7 cellular contexts compared by ENCODE assay signal in the genomic region with DNA sequence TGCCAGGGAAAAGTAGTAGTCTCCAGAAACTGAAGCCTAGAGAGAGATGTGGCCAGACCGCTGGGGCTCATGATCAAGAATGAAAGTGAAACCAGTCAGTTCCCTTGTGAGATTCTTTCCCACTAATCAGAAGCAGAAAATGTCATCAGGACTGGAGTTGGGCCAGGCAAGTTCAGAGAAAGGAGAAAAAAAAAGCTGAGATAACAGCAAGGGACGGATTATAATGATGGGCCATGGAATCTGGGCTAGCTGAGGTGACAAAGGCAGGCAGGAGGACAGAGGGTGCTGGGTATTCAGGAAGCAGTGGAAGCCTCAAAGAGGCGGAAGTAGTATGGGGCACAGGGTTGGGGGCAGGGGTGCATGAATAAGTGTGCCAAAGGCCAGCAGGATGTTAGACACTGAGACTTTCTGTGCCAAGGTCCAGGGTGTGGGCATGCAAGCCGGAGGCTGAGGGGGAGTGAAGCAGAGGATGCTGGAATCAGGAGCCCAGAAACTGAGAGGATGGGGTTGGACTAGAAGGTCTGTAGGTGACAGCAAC. TPM values are rescaled to one million over a fixed set of nuclear protein-coding genes. Genes with fewer than 3 reads are reported as not detected.
DNase-seq lines count a peak whose midpoint lies in the region; ATAC-seq and TF ChIP-seq lines count a peak whose summit lies in the region.

No MANE protein-coding gene starts in this region.

- peak overlapping the region; percentile 16 for H3K4me3 ChIP-seq in astrocyte of the spinal cord (ENCODE audit: low read depth, low read length)

- H3K27me3 Mint-ChIP-seq in T-helper 17 cell (no peaks in the 10 kb centered on the region), immature natural killer cell (ENCODE audit: low read depth in 3 of 3) (peaks cover 14 to 23% (median 18%) of the 10 kb centered on the region in 3 donors)

- peak; percentile 41 for ATAC-seq in GM18502 (IDR thresholded peaks at IDR 0.05; ENCODE audit: poor library complexity, unreplicated experiment)
- peak; percentile 38 for ATAC-seq in HG03378 (IDR thresholded peaks at IDR 0.05; ENCODE audit: unreplicated experiment)
- ATAC-seq in T-helper 17 cell: peak; percentile 57
- ATAC-seq in HG03280 (IDR thresholded peaks at IDR 0.05; ENCODE audit: unreplicated experiment): no peak

- H3K4me3 Mint-ChIP-seq in T-helper 17 cell (peak overlapping the region; percentile 99), immature natural killer cell (peak overlapping the region; percentile 88 to 95 (median 94))

- H3K36me3 Mint-ChIP-seq in T-helper 17 cell (ENCODE audit: low read depth): peaks cover 9% of the 10 kb centered on the region
- H3K36me3 Mint-ChIP-seq in immature natural killer cell: peaks cover 0 to 16% (median 7%) of the 10 kb centered on the region in 3 donors

- DNase-seq in T-helper 17 cell (peak in 2 of 3 donors; percentile 14 to 20), astrocyte of the spinal cord (ENCODE audit: low read depth, low spot score) (peak; percentile 62), immature natural killer cell (peak; percentile 72 to 75 (median 75))
- DNase-seq in stimulated activated CD4-positive, alpha-beta T cell treated with anti-CD3 and anti-CD28 coated beads, Interleukin-2, amount 100 ng/mL, for 24 hours: peak; percentile 19 to 40

- no peaks in the 10 kb centered on the region for H3K9me3 Mint-ChIP-seq in immature natural killer cell

- in situ Hi-C loops in astrocyte of the spinal cord (cut with HindIII; ENCODE audit: low sequenced_read_pairs): no loop called here

- no peak for TF ChIP-seq CTCF in astrocyte of the spinal cord (IDR thresholded peaks at IDR 0.05; ENCODE audit: low read depth, low read length)

- H3K4me1 Mint-ChIP-seq in T-helper 17 cell (peaks cover 22% of the 10 kb centered on the region), immature natural killer cell (peaks cover 47 to 61% of the 10 kb centered on the region in 2 donors)

- no peaks in the 10 kb centered on the region for H3K9me3 ChIP-seq in T-helper 17 cell (ENCODE audit: control insufficient read depth, low read length, poor library complexity, severe bottlenecking)

- H3K27ac Mint-ChIP-seq in T-helper 17 cell (peak overlapping the region; percentile 96), immature natural killer cell (peak overlapping the region; percentile 97 to 99 (median 99))

RNA-seq across cellular contexts. Expression of a gene that starts 2.5 kb away (rescaled TPM):
- total RNA-seq in T-helper 17 cell: 10 to 100 TPM; 15.7 to 17.4 TPM
- 10 to 100 TPM; 21.3 to 53.7 (median 51.3) TPM for polyA plus RNA-seq in immature natural killer cell

RNA-seq across cellular contexts. Expression of a gene that starts 21.7 kb away (rescaled TPM):
- not detected for total RNA-seq in T-helper 17 cell
- not detected for polyA plus RNA-seq in immature natural killer cell

Comparison
In these comparisons a context has a peak if more than half of its experiments do, and no peak if none do; other contexts are left out.
1. DNase-seq: peak in every context shown above with its lines; median percentile 75 in immature natural killer cell; 62 in astrocyte of the spinal cord; 30 in stimulated activated CD4-positive, alpha-beta T cell treated with anti-CD3 and anti-CD28 coated beads, Interleukin-2, amount 100 ng/mL, for 24 hours; 17 in T-helper 17 cell.